ENCODE assay signal across 12 cellular contexts in the genomic region with DNA sequence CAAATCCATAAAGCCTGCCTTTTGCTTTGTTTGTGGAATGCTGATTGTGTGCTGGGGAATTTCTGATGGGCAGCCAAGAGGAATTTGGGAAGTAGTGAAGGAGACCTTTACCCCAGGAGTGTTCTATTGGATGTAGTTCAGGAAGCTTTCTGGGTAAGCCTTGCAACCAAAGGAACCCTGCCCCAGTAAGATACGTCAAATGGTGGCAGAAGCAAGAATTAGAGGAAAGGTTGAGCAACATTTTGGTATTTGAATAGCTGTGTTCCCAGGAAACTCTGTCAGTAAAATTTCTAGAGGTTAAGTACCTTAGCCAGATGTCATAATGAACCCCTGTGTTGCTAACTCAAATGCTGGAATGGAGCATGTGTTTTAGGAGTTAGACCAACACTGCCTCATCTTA. TPM values are rescaled to one million over a fixed set of nuclear protein-coding genes. Genes with fewer than 3 reads are reported as not detected.
DNase-seq lines count a peak whose midpoint lies in the region; ATAC-seq and TF ChIP-seq lines count a peak whose summit lies in the region.
"Had no signal": no experiment of that assay in that cellular context is flagged by ENCODE, and none has a peak within 500 bp of the region (broad histone marks: within the 10 kb centered on the region; RNA-seq: fewer than 3 reads in every experiment).

No MANE protein-coding gene starts in this region.

- ATAC-seq in right lobe of liver (peak; percentile 83 to 94 (median 85)), GM18520 (IDR thresholded peaks at IDR 0.05; ENCODE audit: unreplicated experiment) (no peak), esophagus mucosa (no peak)

- WGBS in esophagus muscularis mucosa, result 31% methylated on average over 1 of the region's 1 CpG
- WGBS in right lobe of liver (ENCODE audit: insufficient coverage, low coverage, low lambda C conversion rate, missing lambda C conversion rate), result 0% methylated on average over 1 of the region's 1 CpG
- 30 to 45% methylated on average over 1 of the region's 1 CpG for WGBS in tibial nerve, 2 donors

- TF ChIP-seq EP300 in esophagus muscularis mucosa (IDR thresholded peaks at IDR 0.05) (peak; percentile 36), tibial nerve (IDR thresholded peaks at IDR 0.05) (peak; percentile 75 to 84)

- H3K4me1 ChIP-seq in Peyer's patch (peaks cover 0 to 50% (median 2%) of the 10 kb centered on the region in 4 donors), esophagus muscularis mucosa (peaks cover 91 to 95% (median 94%) of the 10 kb centered on the region in 4 donors), right lobe of liver (peaks cover 0 to 72% (median 27%) of the 10 kb centered on the region in 4 donors), tibial nerve (peaks cover 0 to 98% (median 36%) of the 10 kb centered on the region in 4 donors)

- TF ChIP-seq CTCF in Peyer's patch (IDR thresholded peaks at IDR 0.05) (no peak), esophagus muscularis mucosa (IDR thresholded peaks at IDR 0.05) (no peak), right lobe of liver (IDR thresholded peaks at IDR 0.05) (no peak), tibial nerve (IDR thresholded peaks at IDR 0.05) (no peak)

- DNase-seq in Peyer's patch (no peak), esophagus muscularis mucosa (ENCODE audit: extremely low spot score) (no peak), right lobe of liver (peak in 1 of 3 donors; percentile 77), tibial nerve (ENCODE audit: low spot score in 2 of 2) (no peak), NCI-H1436 (lab: John Stamatoyannopoulos, UW) (no peak)
- no peak for DNase-seq in central memory CD4-positive, alpha-beta T cell
- DNase-seq: activated CD4-positive, alpha-beta T cell treated with anti-CD3 and anti-CD28 coated beads, Interleukin-2, amount 50 U/mL, for 1 hour; activated naive CD4-positive, alpha-beta T cell treated with anti-CD3 and anti-CD28 coated beads, Interleukin-2, amount 10 ng/mL, durations not matched to agents 7 days and 5 days; DMS53; NCI-H526 had no signal

- H3K9me3 ChIP-seq in Peyer's patch, result no peaks in the 10 kb centered on the region
- H3K9me3 ChIP-seq in esophagus muscularis mucosa, result no peaks in the 10 kb centered on the region
- no peaks in the 10 kb centered on the region for H3K9me3 ChIP-seq in right lobe of liver
- no peaks in the 10 kb centered on the region for H3K9me3 ChIP-seq in tibial nerve

- peak overlapping the region in 3 of 4 donors; percentile 2 to 68 (median 5) for H3K27ac ChIP-seq in Peyer's patch
- peak overlapping the region; percentile 25 to 65 (median 53) for H3K27ac ChIP-seq in esophagus muscularis mucosa (replicated peaks in 1 of 4)
- peak overlapping the region; percentile 47 to 89 (median 69) for H3K27ac ChIP-seq in right lobe of liver
- H3K27ac ChIP-seq in tibial nerve, result peak overlapping the region in 3 of 4 donors; percentile 20 to 81 (median 74)

- H3K36me3 ChIP-seq in Peyer's patch (peaks cover 0 to 9% (median 0%) of the 10 kb centered on the region in 3 donors), esophagus muscularis mucosa (peaks cover 0 to 24% (median 7%) of the 10 kb centered on the region in 4 donors), right lobe of liver (no peaks in the 10 kb centered on the region), tibial nerve (no peaks in the 10 kb centered on the region)

- H3K4me3 ChIP-seq in Peyer's patch (no peak overlapping the region), esophagus muscularis mucosa (no peak overlapping the region), right lobe of liver (no peak overlapping the region), tibial nerve (no peak overlapping the region)

- H3K27me3 ChIP-seq in Peyer's patch, result no peaks in the 10 kb centered on the region
- no peaks in the 10 kb centered on the region for H3K27me3 ChIP-seq in esophagus muscularis mucosa
- no peaks in the 10 kb centered on the region for H3K27me3 ChIP-seq in right lobe of liver
- H3K27me3 ChIP-seq in tibial nerve, result no peaks in the 10 kb centered on the region

- no peak for TF ChIP-seq POLR2A in Peyer's patch (IDR thresholded peaks at IDR 0.05)
- TF ChIP-seq POLR2A in esophagus muscularis mucosa (IDR thresholded peaks at IDR 0.05; ENCODE audit: low read depth), result no peak
- TF ChIP-seq POLR2A in right lobe of liver (IDR thresholded peaks at IDR 0.05), result peak; percentile 30
- no peak for TF ChIP-seq POLR2A in tibial nerve (IDR thresholded peaks at IDR 0.05)

- intact Hi-C loops in esophagus muscularis mucosa (cut with DNase I) (no loop called here), right lobe of liver (cut with DNase I) (no loop called here)

RNA-seq across cellular contexts. Expression of a gene that starts 6.4 kb away (rescaled TPM):
- 100 to 1,000 TPM in 3 of 4 donors, 10 to 100 TPM in 1; 47.0 to 513 (median 407) TPM for total RNA-seq in Peyer's patch
- total RNA-seq in esophagus muscularis mucosa, result 100 to 1,000 TPM; 202 to 257 (median 232) TPM
- total RNA-seq in right lobe of liver, result 100 to 1,000 TPM in 3 of 6 experiments, 10 to 100 TPM in 3; 74.0 to 141 (median 103) TPM
- total RNA-seq in tibial nerve, result 100 to 1,000 TPM; 106 to 175 (median 157) TPM
- 58.9 TPM for total RNA-seq in esophagus mucosa

Comparison
In these comparisons a context has a peak if more than half of its experiments do, and no peak if none do; other contexts are left out.
1. H3K27ac ChIP-seq: peak in every context shown above with its lines; median percentile 74 in tibial nerve; 69 in right lobe of liver; 53 in esophagus muscularis mucosa; 5 in Peyer's patch.
2. ATAC-seq: peak in right lobe of liver (4 of 4); none in GM18520 (single experiment) and esophagus mucosa (single experiment).